In genomic region chr11:111851636-111852035, GRCh38 we compare ENCODE assay signal across 10 cellular contexts. TPM values are rescaled to one million over a fixed set of nuclear protein-coding genes. Genes with fewer than 3 reads are reported as not detected.
A peak's percentile ranks its signal among the peaks of the same experiment; 100 is the strongest.
DNase-seq lines count a peak whose midpoint lies in the region; ATAC-seq and TF ChIP-seq lines count a peak whose summit lies in the region.
"Had no signal": no experiment of that assay in that cellular context is flagged by ENCODE, and none has a peak within 500 bp of the region (broad histone marks: within the 10 kb centered on the region; RNA-seq: fewer than 3 reads in every experiment).

No MANE protein-coding gene starts in this region.

- peaks cover 66% of the 10 kb centered on the region; the same call in 1 of the 2 replicates for H3K36me3 ChIP-seq in Loucy (ENCODE audit: insufficient read depth, low read length)

- H3K9me2 ChIP-seq in Loucy (replicated peaks; ENCODE audit: low read depth, low read length): no peaks in the 10 kb centered on the region

- peak; percentile 59 for TF ChIP-seq CTCF in Loucy (conservative IDR thresholded peaks at IDR 0.05; ENCODE audit: low read length)

- no peaks in the 10 kb centered on the region for H3K27me3 ChIP-seq in Loucy (ENCODE audit: insufficient read depth, low read length, poor library complexity, severe bottlenecking)

- no peak overlapping the region for H3K4me3 ChIP-seq in Loucy (ENCODE audit: low read length, poor library complexity, severe bottlenecking)

- peak; percentile 40 for DNase-seq in G401 (ENCODE audit: low spot score)
- peak; percentile 34 for DNase-seq in astrocyte of the hippocampus (ENCODE audit: low read depth, low spot score)
- peak; percentile 26 to 35 for DNase-seq in lung microvascular endothelial cell (ENCODE audit: low read depth in 2 of 2)
- DNase-seq in NCI-H226: no peak
- DNase-seq in stimulated activated CD4-positive, alpha-beta T cell treated with anti-CD3 and anti-CD28 coated beads, Interleukin-4, amount 100 ng/mL, for 1 hour: no peak
- DNase-seq in T-cell: no peak
- DNase-seq: effector memory CD4-positive, alpha-beta T cell; NCI-H345 had no signal

- H3K36me3 Mint-ChIP-seq in T-cell: peaks cover 55% of the 10 kb centered on the region

- no peaks in the 10 kb centered on the region for H3K27me3 Mint-ChIP-seq in T-cell

- no peaks in the 10 kb centered on the region for H3F3A ChIP-seq in Loucy (ENCODE audit: low read depth)

- H3K9ac ChIP-seq in Loucy (ENCODE audit: low read depth, low read length, poor library complexity, severe bottlenecking): no peak overlapping the region

- H2AFZ ChIP-seq in Loucy (ENCODE audit: low read length): no peak overlapping the region

- no peaks in the 10 kb centered on the region for H3K4me1 ChIP-seq in Loucy (ENCODE audit: insufficient read depth, low read length, poor library complexity, severe bottlenecking)

- no peaks in the 10 kb centered on the region for H3K4me1 Mint-ChIP-seq in T-cell

- H3K9me3 Mint-ChIP-seq in T-cell: no peaks in the 10 kb centered on the region

- no peak overlapping the region for H3K4me3 Mint-ChIP-seq in T-cell

- POLR2A ChIA-PET in T-cell (lab: Charles Lee): no interaction called here

- no peak for ATAC-seq in GM21367 (IDR thresholded peaks at IDR 0.05; ENCODE audit: unreplicated experiment)
- ATAC-seq in T-cell (replicated peaks in 1 of 4): no peak

- CTCF ChIA-PET in T-cell (lab: Charles Lee): interaction anchor here in 1 of 2 donors (1.1 to 2.0 kb wide), 2 partner anchors 11 to 13 kb away, joined by 4 to 5 read pairs; no protein-coding TSS in a partner anchor

- in situ Hi-C loops in G401 (cut with HindIII; ENCODE audit: low sequenced_read_pairs): no loop called here

- no peaks in the 10 kb centered on the region for H3K79me2 ChIP-seq in Loucy (ENCODE audit: insufficient read depth, low read length)

- no peaks in the 10 kb centered on the region for H3K9me3 ChIP-seq in Loucy (ENCODE audit: insufficient read depth, low read depth, low read length)

- no peak overlapping the region for H3K4me2 ChIP-seq in Loucy (ENCODE audit: low read depth, low read length, poor library complexity, severe bottlenecking)

- H3K27ac Mint-ChIP-seq in T-cell: no peak overlapping the region

- no peaks in the 10 kb centered on the region for H4K20me1 ChIP-seq in Loucy (ENCODE audit: insufficient read depth, low read length, poor library complexity, severe bottlenecking)

RNA-seq across cellular contexts. Expression of gene ALG9, which starts 19.7 kb away (rescaled TPM):
- total RNA-seq in G401 (2014; rRNA removed; shearing (Covaris generic)): 55.8 and 71.4 TPM in 2 replicates
- total RNA-seq in lung microvascular endothelial cell (20.3 and 21.4 TPM in 2 replicates), T-cell (10 to 100 TPM; 20.0 to 25.6 (median 24.0) TPM)

RNA-seq across cellular contexts. Expression of gene FDXACB1, which starts 27.3 kb away (rescaled TPM):
- 0.68 and 3.0 TPM in 2 replicates for total RNA-seq in G401 (2014; rRNA removed; shearing (Covaris generic))
- 1.1 and 2.0 TPM in 2 replicates for total RNA-seq in lung microvascular endothelial cell
- total RNA-seq in T-cell: 1 to 10 TPM; 3.8 to 6.0 (median 4.3) TPM

RNA-seq across cellular contexts. Expression of gene CFAP68, which starts 27.7 kb away (rescaled TPM):
- 41.0 and 66.8 TPM in 2 replicates for total RNA-seq in G401 (2014; rRNA removed; shearing (Covaris generic))
- total RNA-seq in lung microvascular endothelial cell (4.0 and 4.4 TPM in 2 replicates), T-cell (10 to 100 TPM; 12.0 to 18.6 (median 16.7) TPM)

RNA-seq across cellular contexts. Expression of gene CRYAB, which starts 59.9 kb away (rescaled TPM):
- 153 and 175 TPM in 2 replicates for total RNA-seq in G401 (2014; rRNA removed; shearing (Covaris generic))
- total RNA-seq in lung microvascular endothelial cell (0.22 and 0.60 TPM in 2 replicates), T-cell (under 1 TPM in 2 of 5 donors, not detected in 3; 0.38 to 0.49 TPM)

Comparison
In these comparisons a context has a peak if more than half of its experiments do, and no peak if none do; other contexts are left out.
1. DNase-seq: peak in G401 (single experiment), astrocyte of the hippocampus (single experiment) and lung microvascular endothelial cell (2 of 2); none in NCI-H226 (single experiment), stimulated activated CD4-positive, alpha-beta T cell treated with anti-CD3 and anti-CD28 coated beads, Interleukin-4, amount 100 ng/mL, for 1 hour (single experiment) and T-cell (0 of 34).